ENCODE assay signal across 21 cellular contexts in genomic region chr5:64214152-64214551, GRCh38. TPM values are rescaled to one million over a fixed set of nuclear protein-coding genes. Genes with fewer than 3 reads are reported as not detected.
DNase-seq lines count a peak whose midpoint lies in the region; ATAC-seq and TF ChIP-seq lines count a peak whose summit lies in the region.
"Had no signal": no experiment of that assay in that cellular context is flagged by ENCODE, and none has a peak within 500 bp of the region (broad histone marks: within the 10 kb centered on the region; RNA-seq: fewer than 3 reads in every experiment).

No MANE protein-coding gene starts in this region.

- no peaks in the 10 kb centered on the region for H4K20me1 ChIP-seq in GM23338 (replicated peaks; ENCODE audit: insufficient read depth)
- H4K20me1 ChIP-seq in PC-9 (ENCODE audit: insufficient read depth), result no peaks in the 10 kb centered on the region

- H3K79me2 ChIP-seq in GM23338 (replicated peaks; ENCODE audit: insufficient read depth), result no peaks in the 10 kb centered on the region
- no peaks in the 10 kb centered on the region for H3K79me2 ChIP-seq in PC-9 (ENCODE audit: low read depth)

- H3K27me3 Mint-ChIP-seq in GM23338 (ENCODE audit: insufficient read depth, low read depth, poor library complexity), result no peaks in the 10 kb centered on the region
- no peaks in the 10 kb centered on the region for H3K27me3 Mint-ChIP-seq in activated T-cell treated with anti-CD3 and anti-CD28 coated beads, Interleukin-2, amount 50 U/mL, for 24 hours

- peak overlapping the region; percentile 51; the same call in 1 of the 2 replicates for H3K27ac Mint-ChIP-seq in GM23338
- no peak overlapping the region for H3K27ac Mint-ChIP-seq in activated T-cell treated with anti-CD3 and anti-CD28 coated beads, Interleukin-2, amount 50 U/mL, for 24 hours
- H3K27ac Mint-ChIP-seq: CD4-positive, CD25-positive, alpha-beta regulatory T cell had no signal

- no TSS peak for BruUV-seq in PC-9 (replicated peaks; lab: Mats Ljungman, UMichigan)

- no peaks in the 10 kb centered on the region for H3K4me1 ChIP-seq in GM23338 (ENCODE audit: insufficient read depth)
- no peaks in the 10 kb centered on the region for H3K4me1 ChIP-seq in PC-9 (replicated peaks; ENCODE audit: insufficient read depth)
- H3K4me1 ChIP-seq: A549, BE2C had no signal

- H2AFZ ChIP-seq in GM23338 (no peak overlapping the region), PC-9 (peak overlapping the region; percentile 59; the same call in 1 of the 2 replicates)

- ATAC-seq in GM23338, result no peak
- no peak for ATAC-seq in GM18870 (IDR thresholded peaks at IDR 0.05; ENCODE audit: unreplicated experiment)
- ATAC-seq: A549 had no signal

- no peak overlapping the region for H3K4me3 Mint-ChIP-seq in GM23338
- H3K4me3 Mint-ChIP-seq in activated T-cell treated with anti-CD3 and anti-CD28 coated beads, Interleukin-2, amount 50 U/mL, for 24 hours, result no peak overlapping the region
- H3K4me3 Mint-ChIP-seq: CD4-positive, CD25-positive, alpha-beta regulatory T cell had no signal

- no peaks in the 10 kb centered on the region for H3K36me3 Mint-ChIP-seq in GM23338 (ENCODE audit: low read depth)
- H3K36me3 Mint-ChIP-seq in activated T-cell treated with anti-CD3 and anti-CD28 coated beads, Interleukin-2, amount 50 U/mL, for 24 hours (ENCODE audit: low read depth), result no peaks in the 10 kb centered on the region
- H3K36me3 Mint-ChIP-seq: CD4-positive, CD25-positive, alpha-beta regulatory T cell had no signal

- no peak overlapping the region for H3K4me3 ChIP-seq in GM23338
- H3K4me3 ChIP-seq in PC-9, result no peak overlapping the region
- H3K4me3 ChIP-seq: A549, SK-N-MC had no signal

- H3K4me1 Mint-ChIP-seq in GM23338, result peaks cover 7% of the 10 kb centered on the region
- H3K4me1 Mint-ChIP-seq in activated T-cell treated with anti-CD3 and anti-CD28 coated beads, Interleukin-2, amount 50 U/mL, for 24 hours (ENCODE audit: low read depth), result no peaks in the 10 kb centered on the region
- H3K4me1 Mint-ChIP-seq: CD4-positive, CD25-positive, alpha-beta regulatory T cell had no signal

- no peak overlapping the region for H3K4me2 ChIP-seq in GM23338
- no peak overlapping the region for H3K4me2 ChIP-seq in PC-9
- H3K4me2 ChIP-seq: A549 had no signal

- no peaks in the 10 kb centered on the region for H3K36me3 ChIP-seq in GM23338 (ENCODE audit: insufficient read depth)
- H3K36me3 ChIP-seq in PC-9 (ENCODE audit: low read depth), result no peaks in the 10 kb centered on the region
- H3K36me3 ChIP-seq: BE2C had no signal

- H3K9me3 ChIP-seq in PC-9 (ENCODE audit: insufficient read depth, low read depth), result no peaks in the 10 kb centered on the region
- H3K9me3 ChIP-seq: A549, BE2C had no signal

- DNase-seq in GM23338 (ENCODE audit: low spot score), result no peak
- DNase-seq in PC-9, result no peak
- DNase-seq in lung microvascular endothelial cell (ENCODE audit: low read depth in 2 of 2), result peak; percentile 3 to 25
- no peak for DNase-seq in substantia nigra (lab: John Stamatoyannopoulos, UW)
- no peak for DNase-seq in activated T-cell treated with anti-CD3 and anti-CD28 coated beads, Interleukin-2, amount 50 U/mL, for 24 hours
- DNase-seq in NCI-H446 (lab: John Stamatoyannopoulos, UW), result no peak
- DNase-seq: BE2C; CD4-positive, CD25-positive, alpha-beta regulatory T cell; EL; HCEC 1CT; KG1; NCI-H1105; NCI-H1694; NCI-H2081; NCI-H2171; NCI-H446 treated with DMSO at 0.1 percent for 48 hours; NCI-H526 treated with DMSO at 0.1 percent for 48 hours; SW 1271 had no signal

- intact Hi-C loops in PC-9 (cut with micrococcal nuclease; ENCODE audit: unreplicated experiment), result no loop called here

- CTCF ChIA-PET in PC-9 (lab: Charles Lee), result no interaction called here

- H3K9me3 Mint-ChIP-seq in GM23338, result no peaks in the 10 kb centered on the region
- no peaks in the 10 kb centered on the region for H3K9me3 Mint-ChIP-seq in activated T-cell treated with anti-CD3 and anti-CD28 coated beads, Interleukin-2, amount 50 U/mL, for 24 hours
- H3K9me3 Mint-ChIP-seq: CD4-positive, CD25-positive, alpha-beta regulatory T cell had no signal

- H3K9me2 ChIP-seq in GM23338 (ENCODE audit: insufficient read depth), result no peaks in the 10 kb centered on the region
- no peaks in the 10 kb centered on the region for H3K9me2 ChIP-seq in PC-9 (ENCODE audit: insufficient read depth)

- H3K27me3 ChIP-seq in GM23338 (ENCODE audit: insufficient read depth), result no peaks in the 10 kb centered on the region
- no peaks in the 10 kb centered on the region for H3K27me3 ChIP-seq in PC-9 (ENCODE audit: insufficient read depth, low read depth)
- H3K27me3 ChIP-seq: BE2C had no signal

- TF ChIP-seq CTCF in GM23338 (conservative IDR thresholded peaks at IDR 0.05; ENCODE audit: low read depth in 2 of 2) (no peak), PC-9 (conservative IDR thresholded peaks at IDR 0.05) (no peak)

- H3K27ac ChIP-seq in GM23338 (ENCODE audit: low read depth) (no peak overlapping the region), PC-9 (no peak overlapping the region), substantia nigra (ENCODE audit: low read depth, low read length, poor library complexity, severe bottlenecking) (peak overlapping the region; percentile 66)
- H3K27ac ChIP-seq: A549, SK-N-MC had no signal

- POLR2A ChIA-PET in PC-9 (lab: Charles Lee; ENCODE audit: unreplicated experiment), result no interaction called here

- H3F3A ChIP-seq in GM23338 (replicated peaks; ENCODE audit: low read depth) (no peaks in the 10 kb centered on the region), PC-9 (ENCODE audit: insufficient read depth, low read depth) (no peaks in the 10 kb centered on the region)

TF ChIP-seq in GM23338, 12 proteins besides CTCF, POLR2A, EP300 and RAD21 (continues in another document):
- TF ChIP-seq CREB1 (CRISPR knock-in tag; IDR thresholded peaks at IDR 0.05; ENCODE audit: low read depth) (no peak), JUNB (IDR thresholded peaks at IDR 0.05; ENCODE audit: unreplicated experiment) (no peak), STAT1 (IDR thresholded peaks at IDR 0.05; ENCODE audit: unreplicated experiment) (no peak), ZNF462 (CRISPR knock-in tag; IDR thresholded peaks at IDR 0.05) (no peak), NANOG (IDR thresholded peaks at IDR 0.05; ENCODE audit: borderline replicate concordance) (no peak), ZNF331 (CRISPR knock-in tag; IDR thresholded peaks at IDR 0.05; ENCODE audit: low read depth) (no peak), POLR2AphosphoS5 (IDR thresholded peaks at IDR 0.05; ENCODE audit: low read depth) (no peak)

RNA-seq across cellular contexts. Expression of gene RNF180, which starts 48.5 kb away (rescaled TPM):
- total RNA-seq in GM23338 (2014; rRNA removed; shearing (Covaris generic)), result 4.2 TPM in 2 replicates
- 1.4 and 2.0 TPM in 2 replicates for polyA plus RNA-seq in GM23338 (2016; fragmentation: Nextera tagmentation; extraction: Ambion mirVana)
- not detected in 2 replicates for total RNA-seq in PC-9 (2021)
- 1.1 and 1.6 TPM in 2 replicates for total RNA-seq in lung microvascular endothelial cell
- total RNA-seq: CD4-positive, CD25-positive, alpha-beta regulatory T cell had no signal
- polyA plus RNA-seq: CD4-positive, CD25-positive, alpha-beta regulatory T cell had no signal

Comparison
In these comparisons a context has a peak if more than half of its experiments do, and no peak if none do; other contexts are left out.
1. DNase-seq: peak in lung microvascular endothelial cell (2 of 2); none in GM23338 (single experiment), PC-9 (0 of 2), substantia nigra (0 of 49), activated T-cell treated with anti-CD3 and anti-CD28 coated beads, Interleukin-2, amount 50 U/mL, for 24 hours (single experiment) and NCI-H446 (0 of 2).